24 cellular contexts compared by ENCODE assay signal in genomic region chr6:90764001-90764400, GRCh38.
"Had no signal": no experiment of that assay in that cellular context is flagged by ENCODE, and none has a peak within 500 bp of the region (broad histone marks: within the 10 kb centered on the region; RNA-seq: fewer than 3 reads in every experiment).

No MANE protein-coding gene starts in this region.

- H3K27me3 ChIP-seq: breast epithelium, esophagus squamous epithelium, suprapubic skin, transverse colon, vagina had no signal

- H3K36me3 ChIP-seq: breast epithelium, esophagus squamous epithelium, lower lobe of right lung, suprapubic skin, transverse colon, vagina, WERI-Rb-1 had no signal

- DNase-seq: activated CD4-positive, alpha-beta T cell treated with anti-CD3 and anti-CD28 coated beads for 1 hour; activated CD8-positive, alpha-beta memory T cell treated with anti-CD3 and anti-CD28 coated beads for 24 hours; activated CD8-positive, alpha-beta memory T cell treated with anti-CD3 and anti-CD28 coated beads, Interleukin-2, amount 50 U/mL, for 48 hours; activated effector memory CD4-positive, alpha-beta T cell treated with Interleukin-2 at 50 U/mL for 16 hours; activated naive CD4-positive, alpha-beta T cell treated with anti-CD3 and anti-CD28 coated beads, Interleukin-2, amount 10 ng/mL, durations not matched to agents 7 days and 5 days; activated T-cell treated with anti-CD3 and anti-CD28 coated beads, Interleukin-2, amount 50 U/mL, for 48 hours; cerebellar nuclear complex; effector CD8-positive, alpha-beta T cell; esophagus squamous epithelium; left cardiac atrium; lower lobe of right lung; nephron progenitor cell; occipital lobe; retina; stimulated activated CD4-positive, alpha-beta T cell treated with anti-CD3 and anti-CD28 coated beads, Interleukin-2, amount 100 ng/mL, for 48 hours; stimulated activated naive CD8-positive, alpha-beta T cell treated with anti-CD3 and anti-CD28 coated beads, Interleukin-15, amount 100 ng/mL, for 72 hours; T-helper 2 cell; transverse colon; WERI-Rb-1 had no signal

- H3K4me3 Mint-ChIP-seq: activated naive CD4-positive, alpha-beta T cell treated with anti-CD3 and anti-CD28 coated beads, Interleukin-2, amount 10 ng/mL, durations not matched to agents 7 days and 5 days; dendritic cell treated with granulocyte-macrophage colony-stimulating factor and Interleukin-4, amounts not matched to agents 40 ng/mL and 50 ng/mL, for 4 days; mesothelial cell of epicardium; nephron progenitor cell; stimulated activated naive CD8-positive, alpha-beta T cell treated with anti-CD3 and anti-CD28 coated beads, Interleukin-15, amount 100 ng/mL, for 72 hours had no signal

- H3K27ac ChIP-seq: breast epithelium, esophagus squamous epithelium, lower lobe of right lung, suprapubic skin, transverse colon, vagina, WERI-Rb-1 had no signal

- H3K27me3 Mint-ChIP-seq: dendritic cell treated with granulocyte-macrophage colony-stimulating factor and Interleukin-4, amounts not matched to agents 40 ng/mL and 50 ng/mL, for 4 days; stimulated activated naive CD8-positive, alpha-beta T cell treated with anti-CD3 and anti-CD28 coated beads, Interleukin-15, amount 100 ng/mL, for 72 hours had no signal

- H3K36me3 Mint-ChIP-seq: activated naive CD4-positive, alpha-beta T cell treated with anti-CD3 and anti-CD28 coated beads, Interleukin-2, amount 10 ng/mL, durations not matched to agents 7 days and 5 days; mesothelial cell of epicardium had no signal

- H3K9me3 ChIP-seq: breast epithelium, esophagus squamous epithelium, lower lobe of right lung, suprapubic skin, transverse colon, vagina had no signal

- H3K9me3 Mint-ChIP-seq: activated naive CD4-positive, alpha-beta T cell treated with anti-CD3 and anti-CD28 coated beads, Interleukin-2, amount 10 ng/mL, durations not matched to agents 7 days and 5 days; dendritic cell treated with granulocyte-macrophage colony-stimulating factor and Interleukin-4, amounts not matched to agents 40 ng/mL and 50 ng/mL, for 4 days; mesothelial cell of epicardium; nephron progenitor cell; stimulated activated naive CD8-positive, alpha-beta T cell treated with anti-CD3 and anti-CD28 coated beads, Interleukin-15, amount 100 ng/mL, for 72 hours had no signal

- H3K4me3 ChIP-seq: breast epithelium, esophagus squamous epithelium, lower lobe of right lung, suprapubic skin, transverse colon, vagina had no signal

- H3K27ac Mint-ChIP-seq: activated naive CD4-positive, alpha-beta T cell treated with anti-CD3 and anti-CD28 coated beads, Interleukin-2, amount 10 ng/mL, durations not matched to agents 7 days and 5 days; dendritic cell treated with granulocyte-macrophage colony-stimulating factor and Interleukin-4, amounts not matched to agents 40 ng/mL and 50 ng/mL, for 4 days; mesothelial cell of epicardium; nephron progenitor cell; stimulated activated naive CD8-positive, alpha-beta T cell treated with anti-CD3 and anti-CD28 coated beads, Interleukin-15, amount 100 ng/mL, for 72 hours had no signal

- H3K4me1 ChIP-seq: breast epithelium, esophagus squamous epithelium, lower lobe of right lung, suprapubic skin, transverse colon, vagina had no signal

- ATAC-seq: left cardiac atrium; lower lobe of right lung; stimulated activated naive CD8-positive, alpha-beta T cell treated with anti-CD3 and anti-CD28 coated beads, Interleukin-15, amount 100 ng/mL, for 72 hours had no signal

- H3K4me1 Mint-ChIP-seq: activated naive CD4-positive, alpha-beta T cell treated with anti-CD3 and anti-CD28 coated beads, Interleukin-2, amount 10 ng/mL, durations not matched to agents 7 days and 5 days; mesothelial cell of epicardium; stimulated activated naive CD8-positive, alpha-beta T cell treated with anti-CD3 and anti-CD28 coated beads, Interleukin-15, amount 100 ng/mL, for 72 hours had no signal
